ENCODE assay signal across 2 cellular contexts in genomic region chr14:18660585-18660922, GRCh38.
TF ChIP-seq lines count a peak whose summit lies in the region.

No MANE protein-coding gene starts in this region.

TF ChIP-seq in SK-N-SH treated with all-trans-retinoic acid at 6 μM for 48 hours, 23 proteins besides CTCF, POLR2A, EP300 and RAD21 (continued from another document):
- TF ChIP-seq TSHZ2 (CRISPR knock-in tag; IDR thresholded peaks at IDR 0.05) (no peak), PPARA (CRISPR knock-in tag; IDR thresholded peaks at IDR 0.05; ENCODE audit: borderline replicate concordance) (no peak), ISL1 (CRISPR knock-in tag; IDR thresholded peaks at IDR 0.05) (no peak), ZNF8 (CRISPR knock-in tag; IDR thresholded peaks at IDR 0.05) (no peak), ESRRG (CRISPR knock-in tag; IDR thresholded peaks at IDR 0.05) (no peak), CREB5 (CRISPR knock-in tag; IDR thresholded peaks at IDR 0.05; ENCODE audit: low read depth) (no peak), TCF4 (CRISPR knock-in tag; IDR thresholded peaks at IDR 0.05; ENCODE audit: borderline replicate concordance) (no peak), ZNF70 (CRISPR knock-in tag; IDR thresholded peaks at IDR 0.05) (no peak), RARB (CRISPR knock-in tag; IDR thresholded peaks at IDR 0.05) (no peak), CSDC2 (CRISPR knock-in tag; IDR thresholded peaks at IDR 0.05) (no peak), OSR1 (CRISPR knock-in tag; IDR thresholded peaks at IDR 0.05) (no peak), CSRNP3 (CRISPR knock-in tag; IDR thresholded peaks at IDR 0.05) (no peak), TOX (CRISPR knock-in tag; IDR thresholded peaks at IDR 0.05; ENCODE audit: borderline replicate concordance) (no peak), ZC3H10 (CRISPR knock-in tag; IDR thresholded peaks at IDR 0.05) (no peak), ZNF565 (CRISPR knock-in tag; conservative IDR thresholded peaks at IDR 0.05; ENCODE audit: low read depth) (no peak), ARNTL (CRISPR knock-in tag; IDR thresholded peaks at IDR 0.05; ENCODE audit: borderline replicate concordance, low read depth) (no peak)
TF ChIP-seq in SK-N-SH treated with all-trans-retinoic acid at 6 μM for 48 hours: peak in this region for 0.

TF ChIP-seq in SK-N-SH, 30 proteins besides CTCF, POLR2A, EP300 and RAD21 (continued from another document):
- no peak for TF ChIP-seq PBX3 (IDR thresholded peaks at IDR 0.05)
- no peak for TF ChIP-seq CHD2 (IDR thresholded peaks at IDR 0.05; ENCODE audit: low read length, partially characterized antibody)
- TF ChIP-seq JUND (IDR thresholded peaks at IDR 0.05): no peak
- no peak for TF ChIP-seq YY1 (IDR thresholded peaks at IDR 0.05; ENCODE audit: low read depth)
